Comparison of ENCODE assay signal across 10 cellular contexts in genomic region chr11:14029971-14030531, GRCh38.
DNase-seq lines count a peak whose midpoint lies in the region; ATAC-seq and TF ChIP-seq lines count a peak whose summit lies in the region.
"Had no signal": no experiment of that assay in that cellular context is flagged by ENCODE, and none has a peak within 500 bp of the region (broad histone marks: within the 10 kb centered on the region; RNA-seq: fewer than 3 reads in every experiment).

No MANE protein-coding gene starts in this region.

- 25 to 37% methylated on average over 10 of the region's 10 CpGs for WGBS in heart right ventricle, 2 donors

- H3K27ac ChIP-seq in VCaP: peak overlapping the region; percentile 62
- peak overlapping the region in 1 of 10 donors; percentile 46 for H3K27ac ChIP-seq in heart right ventricle
- H3K27ac ChIP-seq in subcutaneous abdominal adipose tissue (ENCODE audit: low read depth, low read length): peak overlapping the region; percentile 68

- no peaks in the 10 kb centered on the region for H3K9me3 Mint-ChIP-seq in chondrocyte (ENCODE audit: low read depth)

- H3K27ac Mint-ChIP-seq in chondrocyte (ENCODE audit: unreplicated experiment): no peak overlapping the region

- DNase-seq in HFF-Myc (ENCODE audit: extremely low read depth, low read depth) (peak; percentile 47), heart right ventricle (peak; percentile 65 to 66), chondrocyte (ENCODE audit: low spot score) (no peak)
- DNase-seq: activated CD4-positive, alpha-beta T cell treated with anti-CD3 and anti-CD28 coated beads, Interleukin-2, amount 50 U/mL, for 1 hour; hippocampal formation had no signal

- H3K4me3 ChIP-seq in HFF-Myc (replicated peaks; ENCODE audit: low read depth, low read length) (no peak overlapping the region), heart right ventricle (no peak overlapping the region), subcutaneous abdominal adipose tissue (ENCODE audit: low read depth in 1 of 5, low read length in 5 of 5) (no peak overlapping the region)

- TF ChIP-seq CTCF in HFF-Myc (IDR thresholded peaks at IDR 0.05; ENCODE audit: low read depth, low read length, missing control alignments) (no peak), VCaP (conservative IDR thresholded peaks at IDR 0.05) (no peak), heart right ventricle (IDR thresholded peaks at IDR 0.05) (no peak), chondrocyte (IDR thresholded peaks at IDR 0.05) (no peak)

- peaks cover 24% of the 10 kb centered on the region for H3K27me3 Mint-ChIP-seq in chondrocyte (ENCODE audit: low read depth)

- H3K9ac ChIP-seq in subcutaneous abdominal adipose tissue (ENCODE audit: low read length in 5 of 5): no peak overlapping the region

- H3K36me3 ChIP-seq in heart right ventricle (no peaks in the 10 kb centered on the region), subcutaneous abdominal adipose tissue (ENCODE audit: control insufficient read depth in 5 of 5, insufficient read depth in 5 of 5, low read length in 5 of 5) (no peaks in the 10 kb centered on the region)

- ATAC-seq in heart right ventricle (peak; percentile 59 to 94 (median 83)), GM21737 (IDR thresholded peaks at IDR 0.05; ENCODE audit: unreplicated experiment) (no peak), GM18867 (IDR thresholded peaks at IDR 0.05; ENCODE audit: unreplicated experiment) (no peak), HG02642 (IDR thresholded peaks at IDR 0.05; ENCODE audit: poor library complexity, unreplicated experiment) (no peak)

- peaks cover 3 to 46% (median 15%) of the 10 kb centered on the region in 9 donors for H3K4me1 ChIP-seq in heart right ventricle
- H3K4me1 ChIP-seq in subcutaneous abdominal adipose tissue (ENCODE audit: control insufficient read depth in 5 of 5, insufficient read depth in 5 of 5, low read length in 5 of 5): peaks cover 2 to 39% (median 29%) of the 10 kb centered on the region in 5 donors

- intact Hi-C loops in heart right ventricle (cut with DNase I): loop anchor here in 2 of 10 donors (5.0 kb wide), 2 partner anchors 58 to 63 kb away; no protein-coding TSS in a partner anchor

- H3K36me3 Mint-ChIP-seq in chondrocyte (ENCODE audit: low read depth): no peaks in the 10 kb centered on the region

- no peaks in the 10 kb centered on the region for H3K4me1 Mint-ChIP-seq in chondrocyte (ENCODE audit: low read depth)

- H3K9me3 ChIP-seq in heart right ventricle (no peaks in the 10 kb centered on the region), subcutaneous abdominal adipose tissue (ENCODE audit: control insufficient read depth in 5 of 5, low read length in 5 of 5) (no peaks in the 10 kb centered on the region)

- no peak overlapping the region for H3K4me3 Mint-ChIP-seq in chondrocyte (ENCODE audit: unreplicated experiment)

- H3K27me3 ChIP-seq in heart right ventricle (peaks cover 0 to 54% (median 11%) of the 10 kb centered on the region in 7 donors), subcutaneous abdominal adipose tissue (ENCODE audit: control insufficient read depth in 5 of 5, insufficient read depth in 4 of 5, low read length in 5 of 5) (no peaks in the 10 kb centered on the region)

Comparison
In these comparisons a context has a peak if more than half of its experiments do, and no peak if none do; other contexts are left out.
1. ATAC-seq: peak in heart right ventricle (8 of 8); none in GM21737 (single experiment), GM18867 (single experiment) and HG02642 (single experiment).